ENCODE assay signal across 13 cellular contexts in the genomic region with DNA sequence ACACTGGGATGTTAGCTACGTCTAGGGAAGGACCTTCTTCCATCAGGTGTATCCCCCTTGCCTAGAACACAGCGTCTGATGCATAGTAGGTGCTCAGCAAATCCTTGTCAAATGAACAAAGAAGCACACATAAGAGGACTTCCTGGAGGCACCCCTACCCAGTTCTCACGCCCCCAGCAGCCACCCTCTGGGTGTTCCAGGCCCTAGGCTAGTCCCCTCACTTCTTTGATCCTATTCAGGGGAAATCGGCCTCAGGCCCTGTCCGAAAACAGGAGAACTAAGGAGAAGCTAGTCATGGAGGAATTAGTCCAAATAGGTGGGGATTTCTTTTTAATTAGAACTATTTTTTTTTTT.
DNase-seq lines count a peak whose midpoint lies in the region; ATAC-seq and TF ChIP-seq lines count a peak whose summit lies in the region.
"Had no signal": no experiment of that assay in that cellular context is flagged by ENCODE, and none has a peak within 500 bp of the region (broad histone marks: within the 10 kb centered on the region; RNA-seq: fewer than 3 reads in every experiment).

No MANE protein-coding gene starts in this region.

- no peak overlapping the region for H2BK15ac ChIP-seq in neuronal stem cell (ENCODE audit: low read length)

- no peak overlapping the region for H3K27ac Mint-ChIP-seq in endodermal cell
- H3K27ac Mint-ChIP-seq in activated CD4-positive, alpha-beta T cell treated with anti-CD3 and anti-CD28 coated beads for 36 hours = no peak overlapping the region
- H3K27ac Mint-ChIP-seq: activated CD4-positive, alpha-beta memory T cell treated with anti-CD3 and anti-CD28 coated beads for 36 hours; activated T-helper 2 cell treated with anti-CD3 and anti-CD28 coated beads, Interferon-gamma antibody, Interleukin-2, Interleukin-4, amounts not matched to agents 10 μg/mL and 5 μg/mL and 100 μg/mL, durations not matched to agents 14 hours and 24 hours and 36 hours had no signal

- H3K27me3 Mint-ChIP-seq in endodermal cell (ENCODE audit: insufficient read depth) = peaks cover 6% of the 10 kb centered on the region
- peaks cover 16% of the 10 kb centered on the region for H3K27me3 Mint-ChIP-seq in activated CD4-positive, alpha-beta T cell treated with anti-CD3 and anti-CD28 coated beads for 36 hours

- H3K36me3 Mint-ChIP-seq in endodermal cell (ENCODE audit: low read depth) = no peaks in the 10 kb centered on the region
- H3K36me3 Mint-ChIP-seq in activated CD4-positive, alpha-beta T cell treated with anti-CD3 and anti-CD28 coated beads for 36 hours (ENCODE audit: low read depth) = no peaks in the 10 kb centered on the region
- H3K36me3 Mint-ChIP-seq: activated CD4-positive, alpha-beta memory T cell treated with anti-CD3 and anti-CD28 coated beads for 36 hours had no signal

- no peaks in the 10 kb centered on the region for H3K9me3 Mint-ChIP-seq in endodermal cell
- no peaks in the 10 kb centered on the region for H3K9me3 Mint-ChIP-seq in activated CD4-positive, alpha-beta T cell treated with anti-CD3 and anti-CD28 coated beads for 36 hours (ENCODE audit: low read depth)
- H3K9me3 Mint-ChIP-seq: activated CD4-positive, alpha-beta memory T cell treated with anti-CD3 and anti-CD28 coated beads for 36 hours; activated T-helper 2 cell treated with anti-CD3 and anti-CD28 coated beads, Interferon-gamma antibody, Interleukin-2, Interleukin-4, amounts not matched to agents 10 μg/mL and 5 μg/mL and 100 μg/mL, durations not matched to agents 14 hours and 24 hours and 36 hours had no signal

- H2AFZ ChIP-seq in neuronal stem cell (ENCODE audit: low read length) = no peak overlapping the region

- H3K9me3 ChIP-seq in RWPE2 (ENCODE audit: severe bottlenecking) = no peaks in the 10 kb centered on the region
- no peaks in the 10 kb centered on the region for H3K9me3 ChIP-seq in endodermal cell (ENCODE audit: control insufficient read depth, low read length)
- H3K9me3 ChIP-seq in neuronal stem cell (replicated peaks in 1 of 2; ENCODE audit: control insufficient read depth in 2 of 2, insufficient read depth in 1 of 2, low read depth in 1 of 2, low read length in 2 of 2) = no peaks in the 10 kb centered on the region
- H3K9me3 ChIP-seq in tibial artery = no peaks in the 10 kb centered on the region

- H2BK120ac ChIP-seq in neuronal stem cell (ENCODE audit: low read depth, low read length) = peak overlapping the region; percentile 1

- H3K27ac ChIP-seq in RWPE2 (ENCODE audit: poor library complexity, severe bottlenecking) (peak overlapping the region; percentile 98), endodermal cell (ENCODE audit: low read depth, low read length) (no peak overlapping the region), neuronal stem cell (replicated peaks; ENCODE audit: low read length) (no peak overlapping the region), tibial artery (peak overlapping the region; percentile 53 to 60)

- no peak for TF ChIP-seq CTCF in RWPE2 (IDR thresholded peaks at IDR 0.05; ENCODE audit: poor library complexity, severe bottlenecking)
- TF ChIP-seq CTCF in endodermal cell (conservative IDR thresholded peaks at IDR 0.05) = no peak
- TF ChIP-seq CTCF in tibial artery (IDR thresholded peaks at IDR 0.05) = no peak
- TF ChIP-seq CTCF in GM20000 (IDR thresholded peaks at IDR 0.05; ENCODE audit: extremely low read depth, missing control alignments) = no peak

- CTCF ChIA-PET in activated CD4-positive, alpha-beta T cell treated with anti-CD3 and anti-CD28 coated beads for 36 hours (lab: Charles Lee) = interaction anchor here (0.7 to 1.9 kb wide), 3 partner anchors 29 to 32 kb away, joined by 3 to 4 read pairs (median 3); no protein-coding TSS in a partner anchor

- peaks cover 55% of the 10 kb centered on the region for H3K4me1 ChIP-seq in RWPE2 (ENCODE audit: insufficient read depth, poor library complexity, severe bottlenecking)
- no peaks in the 10 kb centered on the region for H3K4me1 ChIP-seq in endodermal cell (ENCODE audit: control insufficient read depth, insufficient read depth, low read length)
- peaks cover 13 to 15% of the 10 kb centered on the region in 2 donors for H3K4me1 ChIP-seq in neuronal stem cell (ENCODE audit: control insufficient read depth in 2 of 2, insufficient read depth in 1 of 2, low read depth in 1 of 2, low read length in 2 of 2)
- peaks cover 0 to 68% (median 61%) of the 10 kb centered on the region in 4 donors for H3K4me1 ChIP-seq in tibial artery

- H3K4me3 ChIP-seq in RWPE2 (ENCODE audit: severe bottlenecking) (no peak overlapping the region), endodermal cell (ENCODE audit: low read length) (no peak overlapping the region), neuronal stem cell (ENCODE audit: low read length in 2 of 2) (no peak overlapping the region), tibial artery (no peak overlapping the region)

- no peak for DNase-seq in RWPE2 (ENCODE audit: low spot score)
- peak; percentile 49 for DNase-seq in endodermal cell
- no peak for DNase-seq in neuronal stem cell (ENCODE audit: low spot score)
- DNase-seq in tibial artery = no peak
- DNase-seq in NCI-H82 (lab: John Stamatoyannopoulos, UW) = no peak
- DNase-seq in activated CD4-positive, alpha-beta T cell treated with anti-CD3 and anti-CD28 coated beads for 36 hours = no peak
- no peak for DNase-seq in GM20000 (ENCODE audit: low spot score)
- DNase-seq: activated CD4-positive, alpha-beta memory T cell treated with anti-CD3 and anti-CD28 coated beads for 36 hours; COR-L47; erythroblast; NCI-H510A treated with DMSO at 0.1 percent for 48 hours had no signal

- H3K4me3 Mint-ChIP-seq in endodermal cell = no peak overlapping the region
- H3K4me3 Mint-ChIP-seq in activated CD4-positive, alpha-beta T cell treated with anti-CD3 and anti-CD28 coated beads for 36 hours = no peak overlapping the region
- H3K4me3 Mint-ChIP-seq: activated CD4-positive, alpha-beta memory T cell treated with anti-CD3 and anti-CD28 coated beads for 36 hours had no signal

- no peaks in the 10 kb centered on the region for H3K27me3 ChIP-seq in RWPE2 (ENCODE audit: insufficient read depth, poor library complexity, severe bottlenecking)
- H3K27me3 ChIP-seq in endodermal cell (ENCODE audit: control insufficient read depth, insufficient read depth, low read length, poor library complexity, severe bottlenecking) = no peaks in the 10 kb centered on the region
- H3K27me3 ChIP-seq in neuronal stem cell (ENCODE audit: control insufficient read depth in 3 of 3, insufficient read depth in 3 of 3, low read depth in 1 of 3, low read length in 3 of 3) = peaks cover 0 to 27% (median 0%) of the 10 kb centered on the region in 3 experiments
- no peaks in the 10 kb centered on the region for H3K27me3 ChIP-seq in tibial artery

- H3K9ac ChIP-seq in endodermal cell (ENCODE audit: extremely low read depth, low read length, poor library complexity, severe bottlenecking) (no peak overlapping the region), neuronal stem cell (ENCODE audit: low read depth, low read length, poor library complexity) (no peak overlapping the region)

- intact Hi-C loops in tibial artery (cut with DNase I; ENCODE audit: low total_unique reads) = no loop called here
- intact Hi-C loops in activated CD4-positive, alpha-beta T cell treated with anti-CD3 and anti-CD28 coated beads for 36 hours (cut with DNase I, micrococcal nuclease) = no loop called here

- no peak overlapping the region for H3K4me2 ChIP-seq in neuronal stem cell (ENCODE audit: insufficient read depth, low read length, poor library complexity, severe bottlenecking)

- H2BK5ac ChIP-seq in neuronal stem cell (ENCODE audit: low read length) = no peak overlapping the region

- H3K23ac ChIP-seq in neuronal stem cell (ENCODE audit: low read depth, low read length, poor library complexity) = no peak overlapping the region

- H3K79me1 ChIP-seq in neuronal stem cell (ENCODE audit: low read depth, low read length) = no peaks in the 10 kb centered on the region

- peak overlapping the region; percentile 29 for H3K18ac ChIP-seq in neuronal stem cell (ENCODE audit: low read length)

- 60 to 87% methylated on average over 2 to 5 of the region's 5 CpGs for WGBS in endodermal cell (ENCODE audit: insufficient coverage in 1 of 2, insufficient read length in 1 of 2), 2 experiments
- WGBS in neuronal stem cell (ENCODE audit: extremely low coverage in 2 of 2, insufficient read length in 2 of 2, insufficient replicate concordance in 1 of 2), 2 donors = no CpG with 5 or more reads among the region's 5 CpGs

- peak overlapping the region; percentile 30 for H2AK5ac ChIP-seq in neuronal stem cell (ENCODE audit: low read depth, low read length)

- H3K4ac ChIP-seq in neuronal stem cell (ENCODE audit: low read length) = no peak overlapping the region

- POLR2A ChIA-PET in activated CD4-positive, alpha-beta T cell treated with anti-CD3 and anti-CD28 coated beads for 36 hours (lab: Charles Lee) = no interaction called here

- no peak for ATAC-seq in RWPE2 (ENCODE audit: low read depth)
- no peak for ATAC-seq in GM19023 (IDR thresholded peaks at IDR 0.05; ENCODE audit: unreplicated experiment)
- ATAC-seq in activated CD4-positive, alpha-beta T cell treated with anti-CD3 and anti-CD28 coated beads for 36 hours = no peak

- H2BK12ac ChIP-seq in neuronal stem cell (ENCODE audit: low read length) = no peak overlapping the region

- peaks cover 18% of the 10 kb centered on the region for H3K4me1 Mint-ChIP-seq in endodermal cell
- H3K4me1 Mint-ChIP-seq in activated CD4-positive, alpha-beta T cell treated with anti-CD3 and anti-CD28 coated beads for 36 hours = peaks cover 14% of the 10 kb centered on the region

- no peak overlapping the region for H3K14ac ChIP-seq in neuronal stem cell (ENCODE audit: low read length)

- H4K8ac ChIP-seq in neuronal stem cell (ENCODE audit: low read depth, low read length) = no peak overlapping the region

- H4K91ac ChIP-seq in neuronal stem cell (ENCODE audit: low read depth, low read length, poor library complexity) = no peak overlapping the region

- H3K36me3 ChIP-seq in RWPE2 (ENCODE audit: low read depth) (no peaks in the 10 kb centered on the region), endodermal cell (ENCODE audit: control insufficient read depth, insufficient read depth, low read length) (no peaks in the 10 kb centered on the region), neuronal stem cell (replicated peaks in 1 of 2; ENCODE audit: control insufficient read depth in 2 of 2, insufficient read depth in 2 of 2, low read length in 2 of 2) (no peaks in the 10 kb centered on the region), tibial artery (no peaks in the 10 kb centered on the region)

Comparison
In these comparisons a context has a peak if more than half of its experiments do, and no peak if none do; other contexts are left out.
1. H3K27ac ChIP-seq: peak in RWPE2 (single experiment) and tibial artery (2 of 2); none in endodermal cell (single experiment) and neuronal stem cell (single experiment).